Comparison of ENCODE assay signal across 18 cellular contexts in genomic region chr16:81687183-81687456, GRCh38.
"Had no signal": no experiment of that assay in that cellular context is flagged by ENCODE, and none has a peak within 500 bp of the region (broad histone marks: within the 10 kb centered on the region; RNA-seq: fewer than 3 reads in every experiment).

No MANE protein-coding gene starts in this region.

- H3K27me3 Mint-ChIP-seq: activated B cell treated with CpG ODN at 0.5 μM for 24 hours; activated CD4-positive, alpha-beta T cell treated with anti-CD3 and anti-CD28 coated beads for 36 hours; activated naive CD8-positive, alpha-beta T cell treated with anti-CD3 and anti-CD28 coated beads, Interleukin-2, amount 10 ng/mL, durations not matched to agents 7 days and 5 days; naive thymus-derived CD4-positive, alpha-beta T cell; progenitor cell of endocrine pancreas; type B pancreatic cell had no signal

- H3K4me1 Mint-ChIP-seq: activated B cell treated with CpG ODN at 0.5 μM for 24 hours had no signal

- H3K36me3 ChIP-seq: breast epithelium, colonic mucosa had no signal

- ATAC-seq: activated CD4-positive, alpha-beta T cell treated with anti-CD3 and anti-CD28 coated beads for 36 hours; naive thymus-derived CD4-positive, alpha-beta T cell had no signal

- H3K27me3 ChIP-seq: breast epithelium, colonic mucosa had no signal

- H3K4me3 Mint-ChIP-seq: activated B cell treated with CpG ODN at 0.5 μM for 24 hours; activated CD4-positive, alpha-beta T cell treated with anti-CD3 and anti-CD28 coated beads for 36 hours; activated naive CD8-positive, alpha-beta T cell treated with anti-CD3 and anti-CD28 coated beads, Interleukin-2, amount 10 ng/mL, durations not matched to agents 7 days and 5 days; type B pancreatic cell had no signal

- DNase-seq: activated B cell treated with CpG ODN at 0.5 μM for 24 hours; activated CD4-positive, alpha-beta T cell treated with anti-CD3 and anti-CD28 coated beads for 36 hours; activated CD4-positive, alpha-beta T cell treated with anti-CD3 and anti-CD28 coated beads, Interleukin-2, amount 50 U/mL, for 4 hours; activated naive CD4-positive, alpha-beta T cell treated with Interleukin-2 at 50 U/mL for 16 hours; activated naive CD8-positive, alpha-beta T cell treated with anti-CD3 and anti-CD28 coated beads, Interleukin-2, amount 10 ng/mL, durations not matched to agents 7 days and 5 days; activated T-cell treated with anti-CD3 and anti-CD28 coated beads, Interleukin-2, amount 50 U/mL, for 48 hours; amniotic stem cell; colonic mucosa; foreskin fibroblast; naive thymus-derived CD4-positive, alpha-beta T cell; retina; stimulated activated CD4-positive, alpha-beta T cell treated with anti-CD3 and anti-CD28 coated beads, Interleukin-4, amount 100 ng/mL, for 24 hours; T1000 had no signal

- H3K9me3 ChIP-seq: breast epithelium, colonic mucosa, thoracic aorta had no signal

- H3K27ac ChIP-seq: breast epithelium, colonic mucosa, thoracic aorta had no signal

- H3K4me1 ChIP-seq: breast epithelium, colonic mucosa had no signal

- H3K9me3 Mint-ChIP-seq: activated B cell treated with CpG ODN at 0.5 μM for 24 hours; activated naive CD8-positive, alpha-beta T cell treated with anti-CD3 and anti-CD28 coated beads, Interleukin-2, amount 10 ng/mL, durations not matched to agents 7 days and 5 days; type B pancreatic cell had no signal

- H3K27ac Mint-ChIP-seq: activated B cell treated with CpG ODN at 0.5 μM for 24 hours; activated CD4-positive, alpha-beta T cell treated with anti-CD3 and anti-CD28 coated beads for 36 hours; activated naive CD8-positive, alpha-beta T cell treated with anti-CD3 and anti-CD28 coated beads, Interleukin-2, amount 10 ng/mL, durations not matched to agents 7 days and 5 days; progenitor cell of endocrine pancreas; type B pancreatic cell had no signal

- H3K4me3 ChIP-seq: breast epithelium, colonic mucosa, lung, thoracic aorta had no signal
